Comparison of ENCODE assay signal across 1 cellular context in genomic region chr4:102867278-102868152, GRCh38.
TF ChIP-seq lines count a peak whose summit lies in the region.

No MANE protein-coding gene starts in this region.

TF ChIP-seq in GM23338, 12 proteins besides CTCF, POLR2A, EP300 and RAD21 (continued from another document):
- TF ChIP-seq ZNF462 (CRISPR knock-in tag; IDR thresholded peaks at IDR 0.05) (no peak), EZH2phosphoT487 (IDR thresholded peaks at IDR 0.05; ENCODE audit: unreplicated experiment) (no peak), NANOG (IDR thresholded peaks at IDR 0.05; ENCODE audit: borderline replicate concordance) (no peak), EZH2 (IDR thresholded peaks at IDR 0.05; ENCODE audit: low read depth, unreplicated experiment) (no peak), CREB1 (CRISPR knock-in tag; IDR thresholded peaks at IDR 0.05; ENCODE audit: low read depth) (no peak), POLR2AphosphoS5 (IDR thresholded peaks at IDR 0.05; ENCODE audit: low read depth) (no peak), STAT1 (IDR thresholded peaks at IDR 0.05; ENCODE audit: unreplicated experiment) (no peak)
